ENCODE assay signal across 9 cellular contexts in genomic region chr7:5595545-5596045, GRCh38. TPM values are rescaled to one million over a fixed set of nuclear protein-coding genes. Genes with fewer than 3 reads are reported as not detected.
DNase-seq lines count a peak whose midpoint lies in the region; ATAC-seq and TF ChIP-seq lines count a peak whose summit lies in the region.
"Had no signal": no experiment of that assay in that cellular context is flagged by ENCODE, and none has a peak within 500 bp of the region (broad histone marks: within the 10 kb centered on the region; RNA-seq: fewer than 3 reads in every experiment).

No MANE protein-coding gene starts in this region.

- peak overlapping the region; percentile 80 to 94 for H4K8ac ChIP-seq in IMR-90 (ENCODE audit: low read depth in 2 of 2, low read length in 2 of 2)

- 20% methylated on average over 1 of the region's 9 CpGs; no CpG with 5 or more reads in 1 of the 2 experiments for WGBS in IMR-90 (ENCODE audit: extremely low coverage in 2 of 2, insufficient read length in 1 of 2), 2 experiments
- WGBS in adrenal gland, 4 donors = 0 to 7% (median 3%) methylated on average over 4 to 9 of the region's 9 CpGs

- peak overlapping the region; percentile 43 to 87 (median 72) for H3K27ac Mint-ChIP-seq in CD14-positive monocyte

- H2BK5ac ChIP-seq in IMR-90 (ENCODE audit: low read depth, low read length, poor library complexity, severe bottlenecking) = peak overlapping the region; percentile 97

- peak overlapping the region; percentile 97 for H3K9ac ChIP-seq in IMR-90 (ENCODE audit: low read depth, low read length)

- H3K27me3 Mint-ChIP-seq in CD14-positive monocyte (ENCODE audit: low read depth in 3 of 3) = peaks cover 38 to 59% (median 51%) of the 10 kb centered on the region in 3 donors

- intact Hi-C loops in CD14-positive monocyte (cut with micrococcal nuclease) = no loop called here
- intact Hi-C loops in IMR-90 (cut with micrococcal nuclease) = no loop called here
- intact Hi-C loops in adrenal gland (cut with DNase I) = no loop called here

- peak overlapping the region; percentile 94 for H3K27ac ChIP-seq in IMR-90 (ENCODE audit: insufficient read depth, low read length)
- peak overlapping the region in 4 of 5 donors; percentile 12 to 88 (median 47) for H3K27ac ChIP-seq in adrenal gland
- peak overlapping the region; percentile 82 for H3K27ac ChIP-seq in substantia nigra (ENCODE audit: low read depth, low read length, poor library complexity, severe bottlenecking)
- H3K27ac ChIP-seq: neutrophil had no signal

- H3K9me3 Mint-ChIP-seq in CD14-positive monocyte = peaks cover 0 to 9% (median 2%) of the 10 kb centered on the region in 7 donors

- H3K4me3 ChIP-seq in IMR-90 (ENCODE audit: insufficient read depth, low read depth, low read length) (peak overlapping the region; percentile 84), adrenal gland (peak overlapping the region in 2 of 4 donors; percentile 24 to 78)

- POLR2A ChIA-PET in IMR-90 (lab: Charles Lee; ENCODE audit: unreplicated experiment) = interaction anchor here (0.6 to 1.7 kb wide), 8 partner anchors 9 to 1982 kb away, joined by 3 to 13 read pairs (median 5); no protein-coding TSS in a partner anchor

- peak overlapping the region; percentile 100 for H3K23ac ChIP-seq in IMR-90 (ENCODE audit: low read depth, low read length)

- H3K36me3 Mint-ChIP-seq in CD14-positive monocyte = no peaks in the 10 kb centered on the region

- H3K36me3 ChIP-seq in IMR-90 (ENCODE audit: control insufficient read depth, insufficient read depth, low read length) (peaks cover 18% of the 10 kb centered on the region; the same call in 1 of the 2 replicates), adrenal gland (replicated peaks in 1 of 2) (no peaks in the 10 kb centered on the region)
- H3K36me3 ChIP-seq: neutrophil had no signal

- dilution Hi-C loops in IMR-90 (cut with HindIII; ENCODE audit: low sequenced_read_pairs, unreplicated experiment) = no loop called here

- peak overlapping the region; percentile 93 for H4K5ac ChIP-seq in IMR-90 (ENCODE audit: low read depth, low read length)

- H3K56ac ChIP-seq in IMR-90 (ENCODE audit: extremely low read depth, insufficient read depth, low read length) = peak overlapping the region; percentile 97

- CTCF ChIA-PET in IMR-90 (lab: Yijun Ruan, JAX) = interaction anchor here (0.6 to 1.5 kb wide), 3 partner anchors 14 to 101 kb away, joined by 3 to 4 read pairs (median 3); no protein-coding TSS in a partner anchor

- H3K18ac ChIP-seq in IMR-90 (ENCODE audit: low read depth, low read length) = peak overlapping the region; percentile 88

- peak overlapping the region; percentile 77 for H2BK20ac ChIP-seq in IMR-90 (ENCODE audit: low read depth, low read length)

- peak overlapping the region; percentile 80 to 94 for H3K4me3 Mint-ChIP-seq in CD14-positive monocyte

- TF ChIP-seq POLR2A in IMR-90 (IDR thresholded peaks at IDR 0.05; ENCODE audit: low read depth, low read length) = peak; percentile 15; the same call in 1 of the 2 replicates
- TF ChIP-seq POLR2A in adrenal gland (IDR thresholded peaks at IDR 0.05) = no peak

- H3K27me3 ChIP-seq in IMR-90 (ENCODE audit: control insufficient read depth, insufficient read depth, low read length) (no peaks in the 10 kb centered on the region), adrenal gland (no peaks in the 10 kb centered on the region)

- H2AK5ac ChIP-seq in IMR-90 (ENCODE audit: low read depth, low read length) = peak overlapping the region; percentile 99

- peak overlapping the region; percentile 81 for H2AFZ ChIP-seq in IMR-90 (replicated peaks; ENCODE audit: low read length, poor library complexity)

- H3K4ac ChIP-seq in IMR-90 (ENCODE audit: low read depth, low read length) = peak overlapping the region; percentile 98

- peak overlapping the region; percentile 93 for H2BK120ac ChIP-seq in IMR-90 (ENCODE audit: low read depth, low read length)

- H3K9me3 ChIP-seq in IMR-90 (ENCODE audit: control insufficient read depth, insufficient read depth, low read length) (no peaks in the 10 kb centered on the region), adrenal gland (replicated peaks in 1 of 3) (no peaks in the 10 kb centered on the region)
- H3K9me3 ChIP-seq: neutrophil had no signal

- in situ Hi-C loops in IMR-90 (cut with MboI; ENCODE audit: low sequenced_read_pairs) = no loop called here

- H3K9me1 ChIP-seq in IMR-90 (ENCODE audit: insufficient read depth, low read length) = peaks cover 19% of the 10 kb centered on the region

- BruUV-seq in IMR-90 (replicated peaks; lab: Mats Ljungman, UMichigan) = no TSS peak

- peak overlapping the region; percentile 100 for H2AK9ac ChIP-seq in IMR-90 (replicated peaks; ENCODE audit: low read depth, low read length, poor library complexity)

- DNase-seq in CD14-positive monocyte (ENCODE audit: low spot score) (no peak), IMR-90 (peak; percentile 76), adrenal gland (peak in 2 of 7 donors; percentile 42 to 47), iPS-NIHi11 (ENCODE audit: low spot score) (peak; percentile 11), substantia nigra (lab: John Stamatoyannopoulos, UW) (no peak), SKM-1 treated with dmso at 0.1 percent for 144 hours (lab: John Stamatoyannopoulos, UW; ENCODE audit: unreplicated experiment) (no peak)

- TF ChIP-seq CTCF in CD14-positive monocyte (IDR thresholded peaks at IDR 0.05) = no peak
- no peak for TF ChIP-seq CTCF in IMR-90 (conservative IDR thresholded peaks at IDR 0.05; ENCODE audit: low read depth, low read length)
- TF ChIP-seq CTCF in adrenal gland (IDR thresholded peaks at IDR 0.05) = no peak

- H3K79me1 ChIP-seq in IMR-90 (ENCODE audit: low read depth in 1 of 2, low read length in 2 of 2) = peaks cover 0 to 53% of the 10 kb centered on the region in 2 experiments; a peak in 2 of 4 replicates

- peak overlapping the region; percentile 82; the same call in 1 of the 3 replicates for H2BK15ac ChIP-seq in IMR-90 (ENCODE audit: low read depth, low read length)

- H3K14ac ChIP-seq in IMR-90 (replicated peaks; ENCODE audit: low read depth, low read length) = peak overlapping the region; percentile 100

- ATAC-seq in IMR-90 (ENCODE audit: low read depth) = peak; percentile 5
- no peak for ATAC-seq in HG03139 (IDR thresholded peaks at IDR 0.05; ENCODE audit: unreplicated experiment)
- no peak for ATAC-seq in GM18519 (IDR thresholded peaks at IDR 0.05; ENCODE audit: low FRiP score, unreplicated experiment)

- no peak for TF ChIP-seq RAD21 in IMR-90 (IDR thresholded peaks at IDR 0.05; ENCODE audit: low read length)

- peak overlapping the region; percentile 95 for H4K91ac ChIP-seq in IMR-90 (ENCODE audit: insufficient read depth, low read depth, low read length)

- peaks cover 46% of the 10 kb centered on the region for H3K4me1 Mint-ChIP-seq in CD14-positive monocyte

- peak overlapping the region; percentile 97 for H3K4me2 ChIP-seq in IMR-90 (ENCODE audit: low read depth, low read length)

- H3K4me1 ChIP-seq in IMR-90 (ENCODE audit: control insufficient read depth, insufficient read depth, low read length) (peaks cover 33% of the 10 kb centered on the region), adrenal gland (replicated peaks in 1 of 2) (peaks cover 47 to 66% of the 10 kb centered on the region in 2 donors)

- H4K20me1 ChIP-seq in IMR-90 (ENCODE audit: insufficient read depth, low read length) = peaks cover 79% of the 10 kb centered on the region

TF ChIP-seq in IMR-90, 13 proteins besides CTCF, POLR2A, EP300 and RAD21:
- TF ChIP-seq NFE2L2 (IDR thresholded peaks at IDR 0.05; ENCODE audit: low read depth, low read length) = no peak

RNA-seq across cellular contexts. Expression of gene FSCN1, which starts 3.0 kb away (rescaled TPM):
- polyA plus RNA-seq in CD14-positive monocyte (1 to 10 TPM; 2.0 to 2.5 TPM), IMR-90 (2012; rRNA removed) (277 and 353 TPM in 2 replicates), adrenal gland (10 to 100 TPM; 13.7 to 67.9 (median 56.0) TPM)
- total RNA-seq in IMR-90 (2012; rRNA removed) (118 and 137 TPM in 2 replicates), adrenal gland (100 to 1,000 TPM in 5 of 8 donors, 10 to 100 TPM in 3; 93.8 to 152 (median 103) TPM)
- 217 and 436 TPM in 2 replicates for polyA plus RNA-seq in IMR-90 (2012; cell fraction: cytosol; rRNA removed)
- polyA plus RNA-seq in IMR-90 (2012; cell fraction: nucleus; rRNA removed; ENCODE audit: low replicate concordance) = 131 and 368 TPM in 2 replicates

Comparison
In these comparisons a context has a peak if more than half of its experiments do, and no peak if none do; other contexts are left out.
1. DNase-seq: peak in IMR-90 (single experiment) and iPS-NIHi11 (single experiment); none in CD14-positive monocyte (single experiment), substantia nigra (0 of 49) and SKM-1 treated with dmso at 0.1 percent for 144 hours (single experiment).
2. RNA of gene FSCN1, which starts 3.0 kb away (polyA plus RNA-seq): 131 to 436 TPM in IMR-90 and 13.7 to 67.9 TPM in adrenal gland; 2.0 to 2.5 TPM in CD14-positive monocyte; every median in the first group is over 4 times any median in the second.
3. Peak in every context shown above with its lines, with median percentiles within 50 percentile points of each other: H3K27ac ChIP-seq.